ENCODE assay signal across 8 cellular contexts in genomic region chr2:230738391-230738811, GRCh38. TPM values are rescaled to one million over a fixed set of nuclear protein-coding genes. Genes with fewer than 3 reads are reported as not detected.
A peak's percentile ranks its signal among the peaks of the same experiment; 100 is the strongest.
DNase-seq lines count a peak whose midpoint lies in the region; ATAC-seq and TF ChIP-seq lines count a peak whose summit lies in the region.

No MANE protein-coding gene starts in this region.

- TF ChIP-seq CTCF in right atrium auricular region (IDR thresholded peaks at IDR 0.05) (no peak), right lobe of liver (IDR thresholded peaks at IDR 0.05) (no peak), vagina (IDR thresholded peaks at IDR 0.05) (no peak)

- no peak for TF ChIP-seq POLR2A in right lobe of liver (IDR thresholded peaks at IDR 0.05)
- no peak for TF ChIP-seq POLR2A in vagina (IDR thresholded peaks at IDR 0.05)

- H3K27me3 ChIP-seq in right atrium auricular region = no peaks in the 10 kb centered on the region
- no peaks in the 10 kb centered on the region for H3K27me3 ChIP-seq in adipocyte (replicated peaks; ENCODE audit: control insufficient read depth, insufficient read depth, low read length)
- H3K27me3 ChIP-seq in right lobe of liver = no peaks in the 10 kb centered on the region
- no peaks in the 10 kb centered on the region for H3K27me3 ChIP-seq in vagina

- H3K9me3 ChIP-seq in right atrium auricular region (no peaks in the 10 kb centered on the region), adipocyte (ENCODE audit: control insufficient read depth, low read length) (no peaks in the 10 kb centered on the region), right lobe of liver (no peaks in the 10 kb centered on the region), vagina (no peaks in the 10 kb centered on the region)

- H3K4me3 ChIP-seq in right atrium auricular region (no peak overlapping the region), adipocyte (ENCODE audit: low read length) (no peak overlapping the region), right lobe of liver (no peak overlapping the region), vagina (no peak overlapping the region)

- peak overlapping the region in 1 of 2 donors; percentile 29 for H3K27ac ChIP-seq in right atrium auricular region
- peak overlapping the region; percentile 22 to 37 (median 35) for H3K27ac ChIP-seq in right lobe of liver
- peak overlapping the region; percentile 40 for H3K27ac ChIP-seq in vagina

- no peak for DNase-seq in Right ventricle myocardium superior
- DNase-seq in right atrium auricular region (ENCODE audit: low spot score) = no peak
- peak; percentile 68 for DNase-seq in adipocyte (ENCODE audit: low read depth)
- no peak for DNase-seq in right lobe of liver
- DNase-seq in vagina (ENCODE audit: extremely low spot score in 2 of 2) = no peak
- no peak for DNase-seq in NK-92 treated with Interleukin-12 subunit alpha and Interleukin-12 subunit beta, amount 100 ng/mL, for 24 hours (lab: John Stamatoyannopoulos, UW)
- no peak for DNase-seq in iPS-NIHi11 (ENCODE audit: low spot score)

- intact Hi-C loops in Right ventricle myocardium superior (cut with DNase I) (no loop called here), right lobe of liver (cut with DNase I) (no loop called here), vagina (cut with DNase I) (no loop called here)

- no peak overlapping the region for H3K9ac ChIP-seq in adipocyte (ENCODE audit: low read length)

- H3K36me3 ChIP-seq in right atrium auricular region (no peaks in the 10 kb centered on the region), adipocyte (ENCODE audit: control insufficient read depth, insufficient read depth, low read length, severe bottlenecking) (peaks cover 18% of the 10 kb centered on the region), right lobe of liver (no peaks in the 10 kb centered on the region), vagina (no peaks in the 10 kb centered on the region)

- ATAC-seq in Right ventricle myocardium superior (ENCODE audit: poor library complexity) = peak; percentile 62
- peak; percentile 30 to 61 (median 46) for ATAC-seq in right lobe of liver
- no peak for ATAC-seq in HG03469 (IDR thresholded peaks at IDR 0.05; ENCODE audit: unreplicated experiment)

- 20% methylated on average over 1 of the region's 1 CpG for WGBS in right lobe of liver (ENCODE audit: insufficient coverage, low coverage, low lambda C conversion rate, missing lambda C conversion rate)

- H3K4me1 ChIP-seq in right atrium auricular region = peaks cover 0 to 38% of the 10 kb centered on the region in 2 donors
- H3K4me1 ChIP-seq in adipocyte (ENCODE audit: control insufficient read depth, insufficient read depth, low read length) = peaks cover 20% of the 10 kb centered on the region
- H3K4me1 ChIP-seq in right lobe of liver = peaks cover 0 to 20% (median 6%) of the 10 kb centered on the region in 4 donors
- H3K4me1 ChIP-seq in vagina = peaks cover 50% of the 10 kb centered on the region

RNA-seq across cellular contexts. Expression of gene CAB39, which starts 25.8 kb away (rescaled TPM):
- total RNA-seq in Right ventricle myocardium superior = 80.9 TPM
- total RNA-seq in right atrium auricular region = 10 to 100 TPM; 66.1 to 81.5 TPM
- 10 to 100 TPM; 25.3 to 32.4 (median 27.8) TPM for total RNA-seq in right lobe of liver
- total RNA-seq in vagina = 59.4 TPM
